ENCODE assay signal across 18 cellular contexts in genomic region chr10:132983250-132984007, GRCh38. TPM values are rescaled to one million over a fixed set of nuclear protein-coding genes. Genes with fewer than 3 reads are reported as not detected.
DNase-seq lines count a peak whose midpoint lies in the region; ATAC-seq and TF ChIP-seq lines count a peak whose summit lies in the region.
"Had no signal": no experiment of that assay in that cellular context is flagged by ENCODE, and none has a peak within 500 bp of the region (broad histone marks: within the 10 kb centered on the region; RNA-seq: fewer than 3 reads in every experiment).

No MANE protein-coding gene starts in this region.

- no peak overlapping the region for H3K9ac ChIP-seq in GM23248
- H3K9ac ChIP-seq: BLaER1 had no signal

- TF ChIP-seq POLR2A in spleen (IDR thresholded peaks at IDR 0.05): no peak

- H3K27me3 Mint-ChIP-seq in neural crest cell (ENCODE audit: low read depth): peaks cover 12% of the 10 kb centered on the region
- H3K27me3 Mint-ChIP-seq: CD4-positive, alpha-beta memory T cell had no signal

- H3K9me3 Mint-ChIP-seq in neural crest cell: no peaks in the 10 kb centered on the region
- H3K9me3 Mint-ChIP-seq: CD14-positive monocyte; CD4-positive, alpha-beta memory T cell; GM23338 had no signal

- H3K36me3 ChIP-seq in spleen (no peaks in the 10 kb centered on the region), GM23248 (ENCODE audit: low read depth) (no peaks in the 10 kb centered on the region)
- H3K36me3 ChIP-seq: BLaER1 had no signal

- H3K27ac ChIP-seq in spleen (peak overlapping the region in 1 of 8 donors; percentile 11), GM23248 (no peak overlapping the region)
- H3K27ac ChIP-seq: 22Rv1, A549, BLaER1 had no signal

- H3K4me1 Mint-ChIP-seq in neural crest cell: peaks cover 6% of the 10 kb centered on the region
- H3K4me1 Mint-ChIP-seq: CD4-positive, alpha-beta memory T cell had no signal

- no peaks in the 10 kb centered on the region for H3K9me2 ChIP-seq in GM23248 (ENCODE audit: insufficient read depth)

- H3K27ac Mint-ChIP-seq in neural crest cell (ENCODE audit: unreplicated experiment): peak overlapping the region; percentile 12
- H3K27ac Mint-ChIP-seq: CD4-positive, alpha-beta memory T cell; GM23338 had no signal

- intact Hi-C loops in Right ventricle myocardium inferior (cut with DNase I) (no loop called here), left ventricle myocardium superior (cut with micrococcal nuclease) (no loop called here), spleen (cut with DNase I; ENCODE audit: low total_unique reads) (no loop called here)

- no peaks in the 10 kb centered on the region for H3K79me2 ChIP-seq in GM23248 (ENCODE audit: insufficient read depth)

- H3K9me3 ChIP-seq in spleen (no peaks in the 10 kb centered on the region), GM23248 (ENCODE audit: low read depth) (no peaks in the 10 kb centered on the region)
- H3K9me3 ChIP-seq: A549, BLaER1 had no signal

- H3K27me3 ChIP-seq in spleen (replicated peaks in 1 of 7) (peaks cover 0 to 28% (median 0%) of the 10 kb centered on the region in 7 donors), GM23248 (replicated peaks; ENCODE audit: insufficient read depth) (no peaks in the 10 kb centered on the region)
- H3K27me3 ChIP-seq: BLaER1 had no signal

- H3K36me3 Mint-ChIP-seq in neural crest cell (ENCODE audit: low read depth): no peaks in the 10 kb centered on the region
- H3K36me3 Mint-ChIP-seq: CD14-positive monocyte; CD4-positive, alpha-beta memory T cell had no signal

- H2AFZ ChIP-seq in GM23248: no peak overlapping the region
- H2AFZ ChIP-seq: GM23338 had no signal

- no peak overlapping the region for H3K4me2 ChIP-seq in GM23248 (ENCODE audit: unreplicated experiment)
- H3K4me2 ChIP-seq: A549, BLaER1, GM23338 had no signal

- H3K4me3 ChIP-seq in spleen (no peak overlapping the region), GM23248 (no peak overlapping the region)
- H3K4me3 ChIP-seq: A549, BLaER1, GM23338 had no signal

- no peaks in the 10 kb centered on the region for H4K20me1 ChIP-seq in GM23248 (ENCODE audit: insufficient read depth)

- no peak overlapping the region for H3K4me3 Mint-ChIP-seq in neural crest cell
- H3K4me3 Mint-ChIP-seq: CD14-positive monocyte; CD4-positive, alpha-beta memory T cell; GM23338 had no signal

- peaks cover 0 to 24% (median 6%) of the 10 kb centered on the region in 6 donors for H3K4me1 ChIP-seq in spleen
- H3K4me1 ChIP-seq in GM23248 (ENCODE audit: insufficient read depth): no peaks in the 10 kb centered on the region; the same call in 1 of the 2 replicates
- H3K4me1 ChIP-seq: A549 had no signal

- ATAC-seq in Right ventricle myocardium inferior: no peak
- no peak for ATAC-seq in left ventricle myocardium superior
- ATAC-seq in GM21423 (IDR thresholded peaks at IDR 0.05; ENCODE audit: unreplicated experiment): no peak

- 85 to 91% (median 88%) methylated on average over 34 to 42 of the region's 42 CpGs for WGBS in spleen, 5 donors
- 77 to 83% methylated on average over 35 to 42 of the region's 42 CpGs for WGBS in GM23248 (ENCODE audit: low coverage in 1 of 2, low lambda C conversion rate in 2 of 2, missing lambda C conversion rate in 2 of 2), 2 experiments

- TF ChIP-seq CTCF in neural crest cell (conservative IDR thresholded peaks at IDR 0.05): no peak
- no peak for TF ChIP-seq CTCF in spleen (IDR thresholded peaks at IDR 0.05 in 8 of 11, conservative IDR thresholded peaks at IDR 0.05 in 3 of 11)

- DNase-seq in Right ventricle myocardium inferior (ENCODE audit: missing footprints) (peak; percentile 43), left ventricle myocardium superior (no peak), left kidney (ENCODE audit: low read depth, low spot score) (peak; percentile 46), neural crest cell (ENCODE audit: low read depth, low spot score) (no peak), spleen (peak; percentile 68), GM23248 (no peak), DMS153 (lab: John Stamatoyannopoulos, UW) (no peak)
- DNase-seq: CD4-positive, alpha-beta memory T cell; DMS79 treated with DMSO at 0.1 percent for 48 hours; GF-D8; HCEC 1CT had no signal

- in situ Hi-C loops in GM23248 (cut with MboI): no loop called here

- H3F3A ChIP-seq in GM23248 (ENCODE audit: insufficient read depth): peaks cover 4% of the 10 kb centered on the region

RNA-seq across cellular contexts. Expression of gene CFAP46, which starts 41.1 kb away (rescaled TPM):
- total RNA-seq in Right ventricle myocardium inferior (0.57 TPM), left ventricle myocardium superior (1.5 TPM), neural crest cell (3.7 and 4.4 TPM in 2 replicates), spleen (1 to 10 TPM in 1 of 7 donors, under 1 TPM in 5, not detected in 1; 0.09 to 1.1 (median 0.45) TPM)
- polyA plus RNA-seq in spleen (under 1 TPM in 2 of 3 donors, not detected in 1; 0.03 to 0.08 TPM), GM23248 (2016; fragmentation: Nextera tagmentation; extraction: Ambion mirVana) (0.20 and 0.33 TPM in 2 replicates)
- 0.22 TPM in 1 of 2 replicates, not detected in the other for total RNA-seq in GM23248 (2014; rRNA removed; shearing (Covaris generic))
- total RNA-seq: CD4-positive, alpha-beta memory T cell; HT-29 had no signal
- polyA plus RNA-seq: CD14-positive monocyte; CD4-positive, alpha-beta memory T cell had no signal

Comparison
In these comparisons a context has a peak if more than half of its experiments do, and no peak if none do; other contexts are left out.
1. DNase-seq: peak in Right ventricle myocardium inferior (single experiment), left kidney (single experiment) and spleen (single experiment); none in left ventricle myocardium superior (single experiment), neural crest cell (single experiment), GM23248 (single experiment) and DMS153 (single experiment).